Comparison of ENCODE assay signal across 1 cellular context in the genomic region with DNA sequence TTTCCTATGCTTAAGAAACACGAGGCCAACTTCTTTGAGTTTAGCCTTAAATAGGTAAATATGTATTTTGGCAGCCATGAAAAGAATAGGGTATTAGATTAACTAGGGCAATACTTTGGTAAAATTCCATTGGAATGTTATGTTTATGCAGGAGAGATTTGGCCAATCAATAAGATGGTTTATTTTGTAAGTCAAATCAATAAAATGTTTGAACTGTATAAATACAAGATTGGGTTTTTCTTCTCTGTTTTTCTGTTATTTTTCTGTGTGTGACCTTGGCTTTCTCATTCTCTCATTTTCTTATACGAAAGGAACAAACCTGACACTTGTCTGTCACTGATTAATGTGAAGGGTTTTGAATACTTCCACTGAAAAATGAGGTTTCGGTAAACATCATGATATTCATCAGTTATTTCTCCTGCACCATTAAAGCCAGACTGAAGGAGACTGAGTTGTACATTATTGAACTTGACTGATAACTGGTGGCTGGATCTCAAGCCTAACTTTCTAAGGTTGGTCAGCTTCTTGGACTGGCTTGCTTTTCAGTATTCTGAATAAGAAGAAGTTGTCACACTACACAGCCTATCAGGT.
TF ChIP-seq lines count a peak whose summit lies in the region.

No MANE protein-coding gene starts in this region.

TF ChIP-seq in HepG2, 621 proteins besides CTCF, POLR2A, EP300 and RAD21 (continued from another document and continues in another):
- TF ChIP-seq, protein P1, sequence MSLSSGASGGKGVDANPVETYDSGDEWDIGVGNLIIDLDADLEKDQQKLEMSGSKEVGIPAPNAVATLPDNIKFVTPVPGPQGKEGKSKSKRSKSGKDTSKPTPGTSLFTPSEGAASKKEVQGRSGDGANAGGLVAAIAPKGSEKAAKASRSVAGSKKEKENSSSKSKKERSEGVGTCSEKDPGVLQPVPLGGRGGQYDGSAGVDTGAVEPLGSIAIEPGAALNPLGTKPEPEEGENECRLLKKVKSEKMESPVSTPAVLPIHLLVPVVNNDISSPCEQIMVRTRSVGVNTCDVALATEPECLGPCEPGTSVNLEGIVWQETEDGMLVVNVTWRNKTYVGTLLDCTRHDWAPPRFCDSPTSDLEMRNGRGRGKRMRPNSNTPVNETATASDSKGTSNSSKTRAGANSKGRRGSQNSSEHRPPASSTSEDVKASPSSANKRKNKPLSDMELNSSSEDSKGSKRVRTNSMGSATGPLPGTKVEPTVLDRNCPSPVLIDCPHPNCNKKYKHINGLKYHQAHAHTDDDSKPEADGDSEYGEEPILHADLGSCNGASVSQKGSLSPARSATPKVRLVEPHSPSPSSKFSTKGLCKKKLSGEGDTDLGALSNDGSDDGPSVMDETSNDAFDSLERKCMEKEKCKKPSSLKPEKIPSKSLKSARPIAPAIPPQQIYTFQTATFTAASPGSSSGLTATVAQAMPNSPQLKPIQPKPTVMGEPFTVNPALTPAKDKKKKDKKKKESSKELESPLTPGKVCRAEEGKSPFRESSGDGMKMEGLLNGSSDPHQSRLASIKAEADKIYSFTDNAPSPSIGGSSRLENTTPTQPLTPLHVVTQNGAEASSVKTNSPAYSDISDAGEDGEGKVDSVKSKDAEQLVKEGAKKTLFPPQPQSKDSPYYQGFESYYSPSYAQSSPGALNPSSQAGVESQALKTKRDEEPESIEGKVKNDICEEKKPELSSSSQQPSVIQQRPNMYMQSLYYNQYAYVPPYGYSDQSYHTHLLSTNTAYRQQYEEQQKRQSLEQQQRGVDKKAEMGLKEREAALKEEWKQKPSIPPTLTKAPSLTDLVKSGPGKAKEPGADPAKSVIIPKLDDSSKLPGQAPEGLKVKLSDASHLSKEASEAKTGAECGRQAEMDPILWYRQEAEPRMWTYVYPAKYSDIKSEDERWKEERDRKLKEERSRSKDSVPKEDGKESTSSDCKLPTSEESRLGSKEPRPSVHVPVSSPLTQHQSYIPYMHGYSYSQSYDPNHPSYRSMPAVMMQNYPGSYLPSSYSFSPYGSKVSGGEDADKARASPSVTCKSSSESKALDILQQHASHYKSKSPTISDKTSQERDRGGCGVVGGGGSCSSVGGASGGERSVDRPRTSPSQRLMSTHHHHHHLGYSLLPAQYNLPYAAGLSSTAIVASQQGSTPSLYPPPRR (CRISPR knock-in tag; IDR thresholded peaks at IDR 0.05; ENCODE audit: borderline replicate concordance) = peak; percentile 50; the same call in 1 of the 2 replicates
- TF ChIP-seq SRY (CRISPR knock-in tag; IDR thresholded peaks at IDR 0.05) = no peak
- TF ChIP-seq TCF7L2 (IDR thresholded peaks at IDR 0.05; ENCODE audit: low read depth, low read length) = no peak
- TF ChIP-seq WIZ (CRISPR knock-in tag; IDR thresholded peaks at IDR 0.05) = no peak
- no peak for TF ChIP-seq U2AF2 (IDR thresholded peaks at IDR 0.05; ENCODE audit: low read depth, low read length)
- TF ChIP-seq, protein P2, sequence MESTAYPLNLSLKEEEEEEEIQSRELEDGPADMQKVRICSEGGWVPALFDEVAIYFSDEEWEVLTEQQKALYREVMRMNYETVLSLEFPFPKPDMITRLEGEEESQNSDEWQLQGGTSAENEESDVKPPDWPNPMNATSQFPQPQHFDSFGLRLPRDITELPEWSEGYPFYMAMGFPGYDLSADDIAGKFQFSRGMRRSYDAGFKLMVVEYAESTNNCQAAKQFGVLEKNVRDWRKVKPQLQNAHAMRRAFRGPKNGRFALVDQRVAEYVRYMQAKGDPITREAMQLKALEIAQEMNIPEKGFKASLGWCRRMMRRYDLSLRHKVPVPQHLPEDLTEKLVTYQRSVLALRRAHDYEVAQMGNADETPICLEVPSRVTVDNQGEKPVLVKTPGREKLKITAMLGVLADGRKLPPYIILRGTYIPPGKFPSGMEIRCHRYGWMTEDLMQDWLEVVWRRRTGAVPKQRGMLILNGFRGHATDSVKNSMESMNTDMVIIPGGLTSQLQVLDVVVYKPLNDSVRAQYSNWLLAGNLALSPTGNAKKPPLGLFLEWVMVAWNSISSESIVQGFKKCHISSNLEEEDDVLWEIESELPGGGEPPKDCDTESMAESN (CRISPR knock-in tag; conservative IDR thresholded peaks at IDR 0.05) = no peak
- TF ChIP-seq, protein P3, sequence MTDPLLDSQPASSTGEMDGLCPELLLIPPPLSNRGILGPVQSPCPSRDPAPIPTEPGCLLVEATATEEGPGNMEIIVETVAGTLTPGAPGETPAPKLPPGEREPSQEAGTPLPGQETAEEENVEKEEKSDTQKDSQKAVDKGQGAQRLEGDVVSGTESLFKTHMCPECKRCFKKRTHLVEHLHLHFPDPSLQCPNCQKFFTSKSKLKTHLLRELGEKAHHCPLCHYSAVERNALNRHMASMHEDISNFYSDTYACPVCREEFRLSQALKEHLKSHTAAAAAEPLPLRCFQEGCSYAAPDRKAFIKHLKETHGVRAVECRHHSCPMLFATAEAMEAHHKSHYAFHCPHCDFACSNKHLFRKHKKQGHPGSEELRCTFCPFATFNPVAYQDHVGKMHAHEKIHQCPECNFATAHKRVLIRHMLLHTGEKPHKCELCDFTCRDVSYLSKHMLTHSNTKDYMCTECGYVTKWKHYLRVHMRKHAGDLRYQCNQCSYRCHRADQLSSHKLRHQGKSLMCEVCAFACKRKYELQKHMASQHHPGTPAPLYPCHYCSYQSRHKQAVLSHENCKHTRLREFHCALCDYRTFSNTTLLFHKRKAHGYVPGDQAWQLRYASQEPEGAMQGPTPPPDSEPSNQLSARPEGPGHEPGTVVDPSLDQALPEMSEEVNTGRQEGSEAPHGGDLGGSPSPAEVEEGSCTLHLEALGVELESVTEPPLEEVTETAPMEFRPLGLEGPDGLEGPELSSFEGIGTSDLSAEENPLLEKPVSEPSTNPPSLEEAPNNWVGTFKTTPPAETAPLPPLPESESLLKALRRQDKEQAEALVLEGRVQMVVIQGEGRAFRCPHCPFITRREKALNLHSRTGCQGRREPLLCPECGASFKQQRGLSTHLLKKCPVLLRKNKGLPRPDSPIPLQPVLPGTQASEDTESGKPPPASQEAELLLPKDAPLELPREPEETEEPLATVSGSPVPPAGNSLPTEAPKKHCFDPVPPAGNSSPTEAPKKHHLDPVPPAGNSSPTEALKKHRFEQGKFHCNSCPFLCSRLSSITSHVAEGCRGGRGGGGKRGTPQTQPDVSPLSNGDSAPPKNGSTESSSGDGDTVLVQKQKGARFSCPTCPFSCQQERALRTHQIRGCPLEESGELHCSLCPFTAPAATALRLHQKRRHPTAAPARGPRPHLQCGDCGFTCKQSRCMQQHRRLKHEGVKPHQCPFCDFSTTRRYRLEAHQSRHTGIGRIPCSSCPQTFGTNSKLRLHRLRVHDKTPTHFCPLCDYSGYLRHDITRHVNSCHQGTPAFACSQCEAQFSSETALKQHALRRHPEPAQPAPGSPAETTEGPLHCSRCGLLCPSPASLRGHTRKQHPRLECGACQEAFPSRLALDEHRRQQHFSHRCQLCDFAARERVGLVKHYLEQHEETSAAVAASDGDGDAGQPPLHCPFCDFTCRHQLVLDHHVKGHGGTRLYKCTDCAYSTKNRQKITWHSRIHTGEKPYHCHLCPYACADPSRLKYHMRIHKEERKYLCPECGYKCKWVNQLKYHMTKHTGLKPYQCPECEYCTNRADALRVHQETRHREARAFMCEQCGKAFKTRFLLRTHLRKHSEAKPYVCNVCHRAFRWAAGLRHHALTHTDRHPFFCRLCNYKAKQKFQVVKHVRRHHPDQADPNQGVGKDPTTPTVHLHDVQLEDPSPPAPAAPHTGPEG (CRISPR knock-in tag; IDR thresholded peaks at IDR 0.05) = no peak
- no peak for TF ChIP-seq MAFK (conservative IDR thresholded peaks at IDR 0.05 in 1 of 2, IDR thresholded peaks at IDR 0.05 in 1 of 2; ENCODE audit: low read length in 2 of 2)
- TF ChIP-seq, protein P4, sequence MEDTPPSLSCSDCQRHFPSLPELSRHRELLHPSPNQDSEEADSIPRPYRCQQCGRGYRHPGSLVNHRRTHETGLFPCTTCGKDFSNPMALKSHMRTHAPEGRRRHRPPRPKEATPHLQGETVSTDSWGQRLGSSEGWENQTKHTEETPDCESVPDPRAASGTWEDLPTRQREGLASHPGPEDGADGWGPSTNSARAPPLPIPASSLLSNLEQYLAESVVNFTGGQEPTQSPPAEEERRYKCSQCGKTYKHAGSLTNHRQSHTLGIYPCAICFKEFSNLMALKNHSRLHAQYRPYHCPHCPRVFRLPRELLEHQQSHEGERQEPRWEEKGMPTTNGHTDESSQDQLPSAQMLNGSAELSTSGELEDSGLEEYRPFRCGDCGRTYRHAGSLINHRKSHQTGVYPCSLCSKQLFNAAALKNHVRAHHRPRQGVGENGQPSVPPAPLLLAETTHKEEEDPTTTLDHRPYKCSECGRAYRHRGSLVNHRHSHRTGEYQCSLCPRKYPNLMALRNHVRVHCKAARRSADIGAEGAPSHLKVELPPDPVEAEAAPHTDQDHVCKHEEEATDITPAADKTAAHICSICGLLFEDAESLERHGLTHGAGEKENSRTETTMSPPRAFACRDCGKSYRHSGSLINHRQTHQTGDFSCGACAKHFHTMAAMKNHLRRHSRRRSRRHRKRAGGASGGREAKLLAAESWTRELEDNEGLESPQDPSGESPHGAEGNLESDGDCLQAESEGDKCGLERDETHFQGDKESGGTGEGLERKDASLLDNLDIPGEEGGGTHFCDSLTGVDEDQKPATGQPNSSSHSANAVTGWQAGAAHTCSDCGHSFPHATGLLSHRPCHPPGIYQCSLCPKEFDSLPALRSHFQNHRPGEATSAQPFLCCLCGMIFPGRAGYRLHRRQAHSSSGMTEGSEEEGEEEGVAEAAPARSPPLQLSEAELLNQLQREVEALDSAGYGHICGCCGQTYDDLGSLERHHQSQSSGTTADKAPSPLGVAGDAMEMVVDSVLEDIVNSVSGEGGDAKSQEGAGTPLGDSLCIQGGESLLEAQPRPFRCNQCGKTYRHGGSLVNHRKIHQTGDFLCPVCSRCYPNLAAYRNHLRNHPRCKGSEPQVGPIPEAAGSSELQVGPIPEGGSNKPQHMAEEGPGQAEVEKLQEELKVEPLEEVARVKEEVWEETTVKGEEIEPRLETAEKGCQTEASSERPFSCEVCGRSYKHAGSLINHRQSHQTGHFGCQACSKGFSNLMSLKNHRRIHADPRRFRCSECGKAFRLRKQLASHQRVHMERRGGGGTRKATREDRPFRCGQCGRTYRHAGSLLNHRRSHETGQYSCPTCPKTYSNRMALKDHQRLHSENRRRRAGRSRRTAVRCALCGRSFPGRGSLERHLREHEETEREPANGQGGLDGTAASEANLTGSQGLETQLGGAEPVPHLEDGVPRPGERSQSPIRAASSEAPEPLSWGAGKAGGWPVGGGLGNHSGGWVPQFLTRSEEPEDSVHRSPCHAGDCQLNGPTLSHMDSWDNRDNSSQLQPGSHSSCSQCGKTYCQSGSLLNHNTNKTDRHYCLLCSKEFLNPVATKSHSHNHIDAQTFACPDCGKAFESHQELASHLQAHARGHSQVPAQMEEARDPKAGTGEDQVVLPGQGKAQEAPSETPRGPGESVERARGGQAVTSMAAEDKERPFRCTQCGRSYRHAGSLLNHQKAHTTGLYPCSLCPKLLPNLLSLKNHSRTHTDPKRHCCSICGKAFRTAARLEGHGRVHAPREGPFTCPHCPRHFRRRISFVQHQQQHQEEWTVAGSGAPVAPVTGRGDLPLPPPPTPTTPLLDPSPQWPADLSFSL (CRISPR knock-in tag; IDR thresholded peaks at IDR 0.05) = no peak
- TF ChIP-seq TARDBP (CRISPR knock-in tag; IDR thresholded peaks at IDR 0.05) = 0 out of 2 replicates have a peak, but pooled peaks have one; percentile 22
- TF ChIP-seq SOX6 (IDR thresholded peaks at IDR 0.05) = no peak
- TF ChIP-seq SOX6 (CRISPR knock-in tag; IDR thresholded peaks at IDR 0.05) = peak; percentile 69; the same call in 1 of the 2 replicates
- TF ChIP-seq MATR3 (CRISPR knock-in tag; IDR thresholded peaks at IDR 0.05) = no peak
- no peak for TF ChIP-seq ZFAT (CRISPR knock-in tag; conservative IDR thresholded peaks at IDR 0.05)
- TF ChIP-seq, protein P5, sequence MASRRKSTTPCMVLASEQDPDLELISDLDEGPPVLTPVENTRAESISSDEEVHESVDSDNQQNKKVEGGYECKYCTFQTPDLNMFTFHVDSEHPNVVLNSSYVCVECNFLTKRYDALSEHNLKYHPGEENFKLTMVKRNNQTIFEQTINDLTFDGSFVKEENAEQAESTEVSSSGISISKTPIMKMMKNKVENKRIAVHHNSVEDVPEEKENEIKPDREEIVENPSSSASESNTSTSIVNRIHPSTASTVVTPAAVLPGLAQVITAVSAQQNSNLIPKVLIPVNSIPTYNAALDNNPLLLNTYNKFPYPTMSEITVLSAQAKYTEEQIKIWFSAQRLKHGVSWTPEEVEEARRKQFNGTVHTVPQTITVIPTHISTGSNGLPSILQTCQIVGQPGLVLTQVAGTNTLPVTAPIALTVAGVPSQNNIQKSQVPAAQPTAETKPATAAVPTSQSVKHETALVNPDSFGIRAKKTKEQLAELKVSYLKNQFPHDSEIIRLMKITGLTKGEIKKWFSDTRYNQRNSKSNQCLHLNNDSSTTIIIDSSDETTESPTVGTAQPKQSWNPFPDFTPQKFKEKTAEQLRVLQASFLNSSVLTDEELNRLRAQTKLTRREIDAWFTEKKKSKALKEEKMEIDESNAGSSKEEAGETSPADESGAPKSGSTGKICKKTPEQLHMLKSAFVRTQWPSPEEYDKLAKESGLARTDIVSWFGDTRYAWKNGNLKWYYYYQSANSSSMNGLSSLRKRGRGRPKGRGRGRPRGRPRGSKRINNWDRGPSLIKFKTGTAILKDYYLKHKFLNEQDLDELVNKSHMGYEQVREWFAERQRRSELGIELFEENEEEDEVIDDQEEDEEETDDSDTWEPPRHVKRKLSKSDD (CRISPR knock-in tag; IDR thresholded peaks at IDR 0.05; ENCODE audit: low read depth) = no peak
- TF ChIP-seq ZNF17 (CRISPR knock-in tag; IDR thresholded peaks at IDR 0.05) = no peak
- no peak for TF ChIP-seq EHMT2 (IDR thresholded peaks at IDR 0.05; ENCODE audit: borderline replicate concordance, low read depth, low read length)
- TF ChIP-seq RARG (CRISPR knock-in tag; IDR thresholded peaks at IDR 0.05; ENCODE audit: low read depth) = no peak
- no peak for TF ChIP-seq NBN (conservative IDR thresholded peaks at IDR 0.05)
- TF ChIP-seq RBM39 (IDR thresholded peaks at IDR 0.05; ENCODE audit: low read depth, low read length, poor library complexity, severe bottlenecking) = no peak
- no peak for TF ChIP-seq TBP (CRISPR knock-in tag; IDR thresholded peaks at IDR 0.05)
- TF ChIP-seq ZNF607 (CRISPR knock-in tag; IDR thresholded peaks at IDR 0.05; ENCODE audit: borderline replicate concordance) = no peak
- TF ChIP-seq ZFP36 (IDR thresholded peaks at IDR 0.05; ENCODE audit: borderline replicate concordance, low read depth, low read length, partially characterized antibody) = no peak
- TF ChIP-seq NCOR1 (IDR thresholded peaks at IDR 0.05; ENCODE audit: borderline replicate concordance, low read length) = peak; percentile 26; the same call in 1 of the 2 replicates
- TF ChIP-seq ZNF841 (CRISPR knock-in tag; IDR thresholded peaks at IDR 0.05; ENCODE audit: borderline replicate concordance) = no peak
- TF ChIP-seq, protein P6, sequence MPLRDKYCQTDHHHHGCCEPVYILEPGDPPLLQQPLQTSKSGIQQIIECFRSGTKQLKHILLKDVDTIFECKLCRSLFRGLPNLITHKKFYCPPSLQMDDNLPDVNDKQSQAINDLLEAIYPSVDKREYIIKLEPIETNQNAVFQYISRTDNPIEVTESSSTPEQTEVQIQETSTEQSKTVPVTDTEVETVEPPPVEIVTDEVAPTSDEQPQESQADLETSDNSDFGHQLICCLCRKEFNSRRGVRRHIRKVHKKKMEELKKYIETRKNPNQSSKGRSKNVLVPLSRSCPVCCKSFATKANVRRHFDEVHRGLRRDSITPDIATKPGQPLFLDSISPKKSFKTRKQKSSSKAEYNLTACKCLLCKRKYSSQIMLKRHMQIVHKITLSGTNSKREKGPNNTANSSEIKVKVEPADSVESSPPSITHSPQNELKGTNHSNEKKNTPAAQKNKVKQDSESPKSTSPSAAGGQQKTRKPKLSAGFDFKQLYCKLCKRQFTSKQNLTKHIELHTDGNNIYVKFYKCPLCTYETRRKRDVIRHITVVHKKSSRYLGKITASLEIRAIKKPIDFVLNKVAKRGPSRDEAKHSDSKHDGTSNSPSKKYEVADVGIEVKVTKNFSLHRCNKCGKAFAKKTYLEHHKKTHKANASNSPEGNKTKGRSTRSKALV (CRISPR knock-in tag; IDR thresholded peaks at IDR 0.05) = no peak
- no peak for TF ChIP-seq ZNF577 (CRISPR knock-in tag; IDR thresholded peaks at IDR 0.05; ENCODE audit: borderline replicate concordance, low read depth)
- TF ChIP-seq CBX5 (CRISPR knock-in tag; IDR thresholded peaks at IDR 0.05; ENCODE audit: borderline replicate concordance) = no peak
- TF ChIP-seq HOXA7 (CRISPR knock-in tag; IDR thresholded peaks at IDR 0.05) = no peak
